ENCODE assay signal across 21 cellular contexts in genomic region chr20:64011366-64011779, GRCh38. TPM values are rescaled to one million over a fixed set of nuclear protein-coding genes. Genes with fewer than 3 reads are reported as not detected.
DNase-seq lines count a peak whose midpoint lies in the region; ATAC-seq and TF ChIP-seq lines count a peak whose summit lies in the region.
"Had no signal": no experiment of that assay in that cellular context is flagged by ENCODE, and none has a peak within 500 bp of the region (broad histone marks: within the 10 kb centered on the region; RNA-seq: fewer than 3 reads in every experiment).

No MANE protein-coding gene starts in this region.

- H3K27ac ChIP-seq in OCI-LY1 (ENCODE audit: low read depth, low read length, poor library complexity, severe bottlenecking) (peak overlapping the region; percentile 64), spleen (peak overlapping the region in 5 of 8 donors; percentile 15 to 69 (median 67)), testis (no peak overlapping the region)
- H3K27ac ChIP-seq: cardiac muscle cell, gastroesophageal sphincter, left ventricle myocardium inferior had no signal

- no peaks in the 10 kb centered on the region for H3K9me3 Mint-ChIP-seq in activated naive CD4-positive, alpha-beta T cell treated with anti-CD3 and anti-CD28 coated beads, Interleukin-2, amount 50 U/mL, for 24 hours

- WGBS in spleen, 5 donors, result 95 to 98% (median 95%) methylated on average over 14 to 16 of the region's 16 CpGs
- 96 to 97% methylated on average over 16 of the region's 16 CpGs for WGBS in testis, 2 donors

- H3K4me3 Mint-ChIP-seq in activated naive CD4-positive, alpha-beta T cell treated with anti-CD3 and anti-CD28 coated beads, Interleukin-2, amount 50 U/mL, for 24 hours, result peak overlapping the region; percentile 60

- H3F3A ChIP-seq in OCI-LY1 (ENCODE audit: insufficient read depth, low read length), result no peaks in the 10 kb centered on the region

- H3K4me3 ChIP-seq in OCI-LY1 (ENCODE audit: low read depth, low read length, poor library complexity, severe bottlenecking) (no peak overlapping the region), spleen (peak overlapping the region in 1 of 8 donors; percentile 14), testis (no peak overlapping the region)
- H3K4me3 ChIP-seq: cardiac muscle cell, gastroesophageal sphincter, HAP-1, left ventricle myocardium inferior had no signal

- TF ChIP-seq POLR2A in spleen (IDR thresholded peaks at IDR 0.05) (no peak), testis (IDR thresholded peaks at IDR 0.05) (no peak)

- no peaks in the 10 kb centered on the region for H3K27me3 Mint-ChIP-seq in activated naive CD4-positive, alpha-beta T cell treated with anti-CD3 and anti-CD28 coated beads, Interleukin-2, amount 50 U/mL, for 24 hours

- intact Hi-C loops in spleen (cut with DNase I; ENCODE audit: low total_unique reads) (no loop called here), testis (cut with DNase I; ENCODE audit: low total_unique reads) (no loop called here)

- H3K36me3 Mint-ChIP-seq in activated naive CD4-positive, alpha-beta T cell treated with anti-CD3 and anti-CD28 coated beads, Interleukin-2, amount 50 U/mL, for 24 hours, result peaks cover 31% of the 10 kb centered on the region

- no peaks in the 10 kb centered on the region for H3K79me2 ChIP-seq in OCI-LY1 (ENCODE audit: insufficient read depth, low read length)

- H3K4me1 ChIP-seq in OCI-LY1 (ENCODE audit: insufficient read depth, low read length, severe bottlenecking) (peaks cover 11% of the 10 kb centered on the region), spleen (peaks cover 0 to 27% (median 11%) of the 10 kb centered on the region in 6 donors), testis (no peaks in the 10 kb centered on the region)

- no peak overlapping the region for H3K4me2 ChIP-seq in OCI-LY1 (ENCODE audit: low read length)

- TF ChIP-seq CTCF in OCI-LY1 (IDR thresholded peaks at IDR 0.05; ENCODE audit: low read length) (no peak), spleen (IDR thresholded peaks at IDR 0.05 in 8 of 11, conservative IDR thresholded peaks at IDR 0.05 in 3 of 11) (no peak), testis (IDR thresholded peaks at IDR 0.05) (no peak)

- DNase-seq in activated effector memory CD4-positive, alpha-beta T cell treated with Interleukin-2 at 50 U/mL for 16 hours, result peak; percentile 11
- no peak for DNase-seq in activated effector memory CD4-positive, alpha-beta T cell treated with anti-CD3 and anti-CD28 coated beads, Interleukin-2, amount 50 U/mL, for 16 hours
- DNase-seq in spleen, result no peak
- no peak for DNase-seq in medulla oblongata (ENCODE audit: extremely low spot score)
- DNase-seq in testis, result no peak
- DNase-seq: DND-41; KBM-7; left ventricle myocardium inferior; NCI-H1930; NCI-H446; NK-92 treated with Interleukin-12 subunit alpha and Interleukin-12 subunit beta, amount 100 ng/mL, for 24 hours; RPMI8226; stimulated activated CD4-positive, alpha-beta T cell treated with anti-CD3 and anti-CD28 coated beads, Interleukin-15, amount 100 ng/mL, for 24 hours; stimulated activated naive CD4-positive, alpha-beta T cell had no signal

- H4K20me1 ChIP-seq in OCI-LY1 (ENCODE audit: insufficient read depth, low read length), result no peaks in the 10 kb centered on the region

- peak overlapping the region; percentile 85 for H3K27ac Mint-ChIP-seq in activated naive CD4-positive, alpha-beta T cell treated with anti-CD3 and anti-CD28 coated beads, Interleukin-2, amount 50 U/mL, for 24 hours

- H3K9me2 ChIP-seq in OCI-LY1 (ENCODE audit: low read depth, low read length), result no peaks in the 10 kb centered on the region

- H3K4me1 Mint-ChIP-seq in activated naive CD4-positive, alpha-beta T cell treated with anti-CD3 and anti-CD28 coated beads, Interleukin-2, amount 50 U/mL, for 24 hours, result peaks cover 67% of the 10 kb centered on the region

- H3K27me3 ChIP-seq in OCI-LY1 (ENCODE audit: insufficient read depth, low read length), result no peaks in the 10 kb centered on the region
- H3K27me3 ChIP-seq in spleen (replicated peaks in 1 of 7), result no peaks in the 10 kb centered on the region
- no peaks in the 10 kb centered on the region for H3K27me3 ChIP-seq in testis
- H3K27me3 ChIP-seq: cardiac muscle cell, gastroesophageal sphincter had no signal

- H2AFZ ChIP-seq in OCI-LY1 (ENCODE audit: low read length), result no peak overlapping the region

- H3K9me3 ChIP-seq in OCI-LY1 (ENCODE audit: low read length), result peaks cover 10% of the 10 kb centered on the region
- H3K9me3 ChIP-seq in spleen, result peaks cover 0 to 28% (median 10%) of the 10 kb centered on the region in 8 donors
- H3K9me3 ChIP-seq in testis, result no peaks in the 10 kb centered on the region
- H3K9me3 ChIP-seq: gastroesophageal sphincter, HAP-1, left ventricle myocardium inferior had no signal

- ATAC-seq in GM18909 (IDR thresholded peaks at IDR 0.05; ENCODE audit: poor library complexity, unreplicated experiment), result no peak
- ATAC-seq: esophagus mucosa, gastroesophageal sphincter had no signal

- no peak overlapping the region for H3K9ac ChIP-seq in OCI-LY1 (ENCODE audit: low read length)

- H3K36me3 ChIP-seq in OCI-LY1 (ENCODE audit: insufficient read depth, low read length) (peaks cover 80% of the 10 kb centered on the region), spleen (peaks cover 8 to 91% (median 78%) of the 10 kb centered on the region in 6 donors), testis (ENCODE audit: low read depth, missing control alignments) (no peaks in the 10 kb centered on the region)

RNA-seq across cellular contexts. Expression of gene C20orf204, which starts 24.6 kb away (rescaled TPM):
- 1 to 10 TPM in 5 of 7 donors, under 1 TPM in 2; 0.85 to 3.4 (median 2.0) TPM for total RNA-seq in spleen
- polyA plus RNA-seq in spleen, result 1 to 10 TPM; 1.5 to 3.9 (median 1.9) TPM
- total RNA-seq in testis, result 1 to 10 TPM; 4.5 to 8.3 TPM
- polyA plus RNA-seq in testis (ENCODE audit: insufficient read depth, low read depth, low replicate concordance), result 2.9 TPM

RNA-seq across cellular contexts. Expression of gene PRPF6, which starts 30.4 kb away (rescaled TPM):
- 10 to 100 TPM; 53.4 to 71.1 (median 61.6) TPM for total RNA-seq in spleen
- 10 to 100 TPM; 39.9 to 52.4 (median 41.9) TPM for polyA plus RNA-seq in spleen
- total RNA-seq in testis, result 100 to 1,000 TPM; 107 to 114 TPM
- polyA plus RNA-seq in testis (ENCODE audit: insufficient read depth, low read depth, low replicate concordance), result 106 TPM

RNA-seq across cellular contexts. Expression of gene SAMD10, which starts 31.9 kb away (rescaled TPM):
- total RNA-seq in spleen, result 10 to 100 TPM in 3 of 7 donors, 1 to 10 TPM in 4; 6.0 to 13.8 (median 8.9) TPM
- 10 to 100 TPM in 1 of 3 donors, 1 to 10 TPM in 2; 5.9 to 10.1 (median 6.1) TPM for polyA plus RNA-seq in spleen
- total RNA-seq in testis, result 10 to 100 TPM in 1 of 2 donors, 1 to 10 TPM in 1; 6.2 to 10.7 TPM
- polyA plus RNA-seq in testis (ENCODE audit: insufficient read depth, low read depth, low replicate concordance), result 3.9 TPM

RNA-seq across cellular contexts. Expression of gene SOX18, which starts 38.1 kb away (rescaled TPM):
- 10 to 100 TPM; 12.1 to 63.1 (median 42.0) TPM for total RNA-seq in spleen
- 10 to 100 TPM in 2 of 3 donors, 1 to 10 TPM in 1; 7.3 to 25.5 (median 22.3) TPM for polyA plus RNA-seq in spleen
- 10 to 100 TPM in 1 of 2 donors, 1 to 10 TPM in 1; 6.1 to 17.1 TPM for total RNA-seq in testis
- polyA plus RNA-seq in testis (ENCODE audit: insufficient read depth, low read depth, low replicate concordance), result 7.9 TPM
- polyA plus RNA-seq: cardiac muscle cell had no signal

RNA-seq across cellular contexts. Expression of gene ZNF512B, which starts 41.6 kb away (rescaled TPM):
- total RNA-seq in spleen (10 to 100 TPM in 6 of 7 donors, 1 to 10 TPM in 1; 9.5 to 21.8 (median 12.8) TPM), testis (10 to 100 TPM; 24.5 to 27.6 TPM)
- polyA plus RNA-seq in spleen (10 to 100 TPM in 1 of 3 donors, 1 to 10 TPM in 2; 3.4 to 12.0 (median 3.8) TPM), testis (ENCODE audit: insufficient read depth, low read depth, low replicate concordance) (16.7 TPM)

Comparison
In these comparisons a context has a peak if more than half of its experiments do, and no peak if none do; other contexts are left out.
1. H3K27ac ChIP-seq: peak in OCI-LY1 (single experiment) and spleen (5 of 8); none in testis (0 of 2).